ENCODE assay signal across 14 cellular contexts in genomic region chr1:208461680-208462079, GRCh38.
DNase-seq lines count a peak whose midpoint lies in the region; ATAC-seq, FAIRE-seq and TF ChIP-seq lines count a peak whose summit lies in the region.
"Had no signal": no experiment of that assay in that cellular context is flagged by ENCODE, and none has a peak within 500 bp of the region (broad histone marks: within the 10 kb centered on the region; RNA-seq: fewer than 3 reads in every experiment).

No MANE protein-coding gene starts in this region.

- H2AFZ ChIP-seq in PC-3 (ENCODE audit: low read length): no peak overlapping the region
- H2AFZ ChIP-seq: GM23248 had no signal

- no peaks in the 10 kb centered on the region for H3K36me3 ChIP-seq in PC-3 (ENCODE audit: low read depth, low read length)

- no peak for TF ChIP-seq POLR2A in GM12892 (IDR thresholded peaks at IDR 0.05; ENCODE audit: low read depth, low read length)

- peak; percentile 2 for TF ChIP-seq CTCF in AG09319 (IDR thresholded peaks at IDR 0.05; ENCODE audit: low read depth, low read length)
- TF ChIP-seq CTCF in PC-3 (conservative IDR thresholded peaks at IDR 0.05; ENCODE audit: low read depth, low read length): peak; percentile 61

- H3K4me2 ChIP-seq in PC-3 (ENCODE audit: low read length): no peak overlapping the region

- no peaks in the 10 kb centered on the region for H3F3A ChIP-seq in PC-3 (ENCODE audit: low read length, unreplicated experiment)

- no peak overlapping the region for H3K9ac ChIP-seq in PC-3 (ENCODE audit: low read length)
- H3K9ac ChIP-seq: GM23248 had no signal

- H4K20me1 ChIP-seq in PC-3 (ENCODE audit: low read length): no peaks in the 10 kb centered on the region

- H3K9me2 ChIP-seq in PC-3 (replicated peaks; ENCODE audit: low read length): 0 out of 2 replicates have a peak, but pooled peaks cover 6% of the 10 kb centered on the region

- POLR2A ChIA-PET in PC-3 (lab: Charles Lee; ENCODE audit: unreplicated experiment): no interaction called here

- no peak for DNase-seq in AG09319 (ENCODE audit: extremely low read depth, low read depth)
- DNase-seq in GM12892 (ENCODE audit: insufficient read length): no peak
- peak; percentile 37 for DNase-seq in PC-3
- DNase-seq in iPS DF 19.7 (ENCODE audit: low read depth, low spot score): peak; percentile 25
- no peak for DNase-seq in stimulated activated naive CD8-positive, alpha-beta T cell treated with anti-CD3 and anti-CD28 coated beads, Interleukin-15, Interleukin-2, amounts not matched to agents 100 U/mL and 50 U/mL, for 24 hours
- DNase-seq: activated CD4-positive, alpha-beta T cell treated with anti-CD3 and anti-CD28 coated beads, Interleukin-2, amount 10 ng/mL, durations not matched to agents 7 days and 5 days; activated naive CD8-positive, alpha-beta T cell treated with anti-CD3 and anti-CD28 coated beads, Interleukin-2, amount 10 ng/mL, durations not matched to agents 7 days and 5 days; CD8-positive, alpha-beta T cell; GM23248; NCI-H1417 treated with DMSO at 0.1 percent for 48 hours; Right ventricle myocardium superior had no signal

- H3K9me3 ChIP-seq in PC-3 (ENCODE audit: low read length): no peaks in the 10 kb centered on the region

- FAIRE-seq in GM12892 (lab: Jason Lieb, UNC): peak; percentile 5

- CTCF ChIA-PET in PC-3 (lab: Charles Lee): no interaction called here

- no peak overlapping the region for H3K27ac ChIP-seq in PC-3 (ENCODE audit: low read length)
- H3K27ac ChIP-seq: GM23248 had no signal

- BruUV-seq in PC-3 (replicated peaks; lab: Mats Ljungman, UMichigan): no TSS peak

- intact Hi-C loops in PC-3 (cut with micrococcal nuclease): no loop called here

- no peak overlapping the region for H3K4me3 ChIP-seq in PC-3 (ENCODE audit: low read length)
- H3K4me3 ChIP-seq: GM23248 had no signal

- H3K79me2 ChIP-seq in PC-3 (ENCODE audit: low read length): no peaks in the 10 kb centered on the region

- no peak for ATAC-seq in PC-3
- ATAC-seq in HG03280 (IDR thresholded peaks at IDR 0.05; ENCODE audit: unreplicated experiment): no peak
- no peak for ATAC-seq in GM19463 (IDR thresholded peaks at IDR 0.05; ENCODE audit: unreplicated experiment)
- ATAC-seq in stimulated activated naive CD8-positive, alpha-beta T cell treated with anti-CD3 and anti-CD28 coated beads, Interleukin-15, Interleukin-2, amounts not matched to agents 100 U/mL and 50 U/mL, for 24 hours: no peak
- no peak for ATAC-seq in GM21360 (IDR thresholded peaks at IDR 0.05; ENCODE audit: unreplicated experiment)
- ATAC-seq: CD8-positive, alpha-beta T cell had no signal

- no peaks in the 10 kb centered on the region for H3K4me1 ChIP-seq in PC-3 (ENCODE audit: insufficient read depth, low read length)

- no peaks in the 10 kb centered on the region for H3K27me3 ChIP-seq in PC-3 (ENCODE audit: low read length)

Comparison
In these comparisons a context has a peak if more than half of its experiments do, and no peak if none do; other contexts are left out.
1. DNase-seq: peak in PC-3 (single experiment) and iPS DF 19.7 (single experiment); none in AG09319 (single experiment), GM12892 (single experiment) and stimulated activated naive CD8-positive, alpha-beta T cell treated with anti-CD3 and anti-CD28 coated beads, Interleukin-15, Interleukin-2, amounts not matched to agents 100 U/mL and 50 U/mL, for 24 hours (single experiment).